In the genomic region with DNA sequence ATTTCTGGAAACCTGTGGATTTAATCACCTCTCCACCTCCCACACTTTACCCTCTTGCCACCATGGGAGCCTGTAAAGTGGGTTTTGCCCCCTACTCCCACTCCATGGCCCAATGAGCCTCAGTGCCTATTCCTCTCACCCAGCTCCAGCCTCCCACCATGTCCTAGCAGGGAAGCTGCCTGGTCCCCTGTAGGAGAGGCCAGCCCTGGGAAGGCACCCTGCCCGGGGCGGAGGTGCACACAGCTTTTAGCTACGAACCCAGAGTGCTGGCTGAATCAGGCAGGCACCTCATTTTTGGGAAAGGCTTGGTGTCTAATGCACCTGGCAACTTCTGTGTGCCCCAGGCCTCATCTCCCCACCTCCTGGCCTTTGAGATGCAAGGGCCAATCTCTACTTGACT, we compare ENCODE assay signal across 8 cellular contexts. TPM values are rescaled to one million over a fixed set of nuclear protein-coding genes. Genes with fewer than 3 reads are reported as not detected.
"Had no signal": no experiment of that assay in that cellular context is flagged by ENCODE, and none has a peak within 500 bp of the region (broad histone marks: within the 10 kb centered on the region; RNA-seq: fewer than 3 reads in every experiment).

No MANE protein-coding gene starts in this region.

- H3K4me1 ChIP-seq: HAP-1 had no signal

- H3K9me3 ChIP-seq: HAP-1 had no signal

- H3K36me3 ChIP-seq: HAP-1 had no signal

- DNase-seq: H7, IMR-90, KG1 had no signal

- H3K4me2 ChIP-seq: GM23338 had no signal

- H3K4me3 ChIP-seq: GM23338, HAP-1, K562 had no signal

- ATAC-seq: GM23338, HCT116 had no signal

- H2AFZ ChIP-seq: GM23338 had no signal

RNA-seq across cellular contexts. Expression of a gene that starts 35.8 kb away (rescaled TPM):
- total RNA-seq: GM23338, H7, HT-29, IMR-90 had no signal
- polyA plus RNA-seq: GM23338, IMR-90 had no signal
